ENCODE assay signal across 10 cellular contexts in the genomic region with DNA sequence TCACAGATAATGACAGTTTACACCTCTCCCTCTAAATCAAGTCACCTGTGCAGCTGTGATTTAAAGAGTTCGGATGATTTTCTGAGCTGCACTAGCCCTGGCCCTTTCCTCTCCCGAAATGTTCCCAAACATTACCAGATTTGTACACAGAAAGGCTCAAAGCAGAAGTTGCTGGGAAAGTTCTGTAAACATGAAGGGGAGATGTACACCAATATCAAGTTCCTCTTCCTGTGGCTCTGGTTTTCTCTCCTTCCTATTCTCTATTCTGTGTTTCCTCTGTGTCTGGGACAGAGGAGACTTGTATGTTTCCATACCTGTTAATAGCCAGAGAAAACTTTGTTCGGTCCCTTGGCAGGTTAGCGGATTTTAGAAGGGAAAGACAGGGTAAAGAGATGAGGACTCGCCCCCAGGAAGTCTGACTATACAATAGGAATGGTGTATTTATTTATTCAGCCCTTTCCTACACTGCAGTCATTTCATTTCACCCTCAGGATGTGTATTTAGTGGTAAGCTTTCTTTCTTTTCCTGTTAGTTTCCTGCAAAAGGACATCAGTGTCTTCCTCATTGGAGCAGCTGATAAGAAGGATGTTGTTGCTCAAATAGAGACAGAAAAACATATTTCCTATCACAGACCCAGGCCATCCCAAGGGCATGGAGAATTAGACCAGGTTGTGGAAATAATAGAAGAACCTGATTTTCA. TPM values are rescaled to one million over a fixed set of nuclear protein-coding genes. Genes with fewer than 3 reads are reported as not detected.
DNase-seq lines count a peak whose midpoint lies in the region; ATAC-seq and TF ChIP-seq lines count a peak whose summit lies in the region.
"Had no signal": no experiment of that assay in that cellular context is flagged by ENCODE, and none has a peak within 500 bp of the region (broad histone marks: within the 10 kb centered on the region; RNA-seq: fewer than 3 reads in every experiment).

No MANE protein-coding gene starts in this region.

- H3K27me3 Mint-ChIP-seq in activated naive CD4-positive, alpha-beta T cell treated with anti-CD3 and anti-CD28 coated beads, Interleukin-2, amount 50 U/mL, for 24 hours = no peaks in the 10 kb centered on the region
- H3K27me3 Mint-ChIP-seq in activated naive CD4-positive, alpha-beta T cell treated with anti-CD3 and anti-CD28 coated beads, Interleukin-2, amount 10 ng/mL, durations not matched to agents 7 days and 5 days = peaks cover 17% of the 10 kb centered on the region
- H3K27me3 Mint-ChIP-seq in activated B cell treated with CpG ODN at 0.5 μM for 24 hours = no peaks in the 10 kb centered on the region
- H3K27me3 Mint-ChIP-seq in activated CD8-positive, alpha-beta memory T cell treated with anti-CD3 and anti-CD28 coated beads, Interleukin-2, amount 10 ng/mL, durations not matched to agents 7 days and 5 days = no peaks in the 10 kb centered on the region

- ATAC-seq in activated B cell treated with CpG ODN at 0.5 μM for 24 hours (ENCODE audit: low read depth) (peak; percentile 40), GM18511 (IDR thresholded peaks at IDR 0.05; ENCODE audit: unreplicated experiment) (no peak)
- no peak for ATAC-seq in activated CD8-positive, alpha-beta memory T cell treated with anti-CD3 and anti-CD28 coated beads, Interleukin-2, amount 10 ng/mL, durations not matched to agents 7 days and 5 days

- no peaks in the 10 kb centered on the region for H3K36me3 ChIP-seq in liver (ENCODE audit: control insufficient read depth in 4 of 4, insufficient read depth in 3 of 4, low read depth in 1 of 4, low read length in 3 of 4)
- H3K36me3 ChIP-seq: neural progenitor cell had no signal

- CTCF ChIA-PET in activated naive CD4-positive, alpha-beta T cell treated with anti-CD3 and anti-CD28 coated beads, Interleukin-2, amount 10 ng/mL, durations not matched to agents 7 days and 5 days (lab: Charles Lee) = no interaction called here
- CTCF ChIA-PET in activated B cell treated with CpG ODN at 0.5 μM for 24 hours (lab: Charles Lee) = interaction anchor here (1.2 to 2.4 kb wide), 2 partner anchors 171 to 176 kb away, joined by 3 to 11 read pairs; no protein-coding TSS in a partner anchor
- CTCF ChIA-PET in activated CD8-positive, alpha-beta memory T cell treated with anti-CD3 and anti-CD28 coated beads, Interleukin-2, amount 10 ng/mL, durations not matched to agents 7 days and 5 days (lab: Charles Lee) = interaction anchor here (0.5 to 3.4 kb wide), 4 partner anchors 54 to 171 kb away, joined by 3 to 15 read pairs (median 3); no protein-coding TSS in a partner anchor

- H3K4me3 Mint-ChIP-seq in activated naive CD4-positive, alpha-beta T cell treated with anti-CD3 and anti-CD28 coated beads, Interleukin-2, amount 50 U/mL, for 24 hours = no peak overlapping the region
- no peak overlapping the region for H3K4me3 Mint-ChIP-seq in activated naive CD4-positive, alpha-beta T cell treated with anti-CD3 and anti-CD28 coated beads, Interleukin-2, amount 10 ng/mL, durations not matched to agents 7 days and 5 days
- H3K4me3 Mint-ChIP-seq in activated B cell treated with CpG ODN at 0.5 μM for 24 hours = peak overlapping the region; percentile 81
- no peak overlapping the region for H3K4me3 Mint-ChIP-seq in activated CD8-positive, alpha-beta memory T cell treated with anti-CD3 and anti-CD28 coated beads, Interleukin-2, amount 10 ng/mL, durations not matched to agents 7 days and 5 days
- H3K4me3 Mint-ChIP-seq: neural progenitor cell had no signal

- POLR2A ChIA-PET in activated B cell treated with CpG ODN at 0.5 μM for 24 hours (lab: Charles Lee) = no interaction called here

- no peak for DNase-seq in activated naive CD4-positive, alpha-beta T cell treated with anti-CD3 and anti-CD28 coated beads, Interleukin-2, amount 10 ng/mL, durations not matched to agents 7 days and 5 days
- no peak for DNase-seq in activated B cell treated with CpG ODN at 0.5 μM for 24 hours
- no peak for DNase-seq in activated CD8-positive, alpha-beta memory T cell treated with anti-CD3 and anti-CD28 coated beads, Interleukin-2, amount 10 ng/mL, durations not matched to agents 7 days and 5 days
- DNase-seq in GDM1 (lab: John Stamatoyannopoulos, UW) = no peak
- DNase-seq: activated CD8-positive, alpha-beta memory T cell treated with anti-CD3 and anti-CD28 coated beads, Interleukin-2, amount 50 U/mL, for 48 hours had no signal

- 49% methylated on average over 5 of the region's 5 CpGs for WGBS in liver

- H3K9me3 ChIP-seq in liver (ENCODE audit: control insufficient read depth in 4 of 4, low read length in 3 of 4) = no peaks in the 10 kb centered on the region

- peak overlapping the region; percentile 45 to 83 for H3K27ac ChIP-seq in liver (ENCODE audit: low read depth in 1 of 2, low read length in 2 of 2)
- H3K27ac ChIP-seq in temporal lobe (ENCODE audit: low read depth, low read length) = peak overlapping the region; percentile 13
- H3K27ac ChIP-seq: neural progenitor cell had no signal

- H3K9me3 Mint-ChIP-seq in activated naive CD4-positive, alpha-beta T cell treated with anti-CD3 and anti-CD28 coated beads, Interleukin-2, amount 50 U/mL, for 24 hours = no peaks in the 10 kb centered on the region
- no peaks in the 10 kb centered on the region for H3K9me3 Mint-ChIP-seq in activated naive CD4-positive, alpha-beta T cell treated with anti-CD3 and anti-CD28 coated beads, Interleukin-2, amount 10 ng/mL, durations not matched to agents 7 days and 5 days
- no peaks in the 10 kb centered on the region for H3K9me3 Mint-ChIP-seq in activated B cell treated with CpG ODN at 0.5 μM for 24 hours
- H3K9me3 Mint-ChIP-seq in activated CD8-positive, alpha-beta memory T cell treated with anti-CD3 and anti-CD28 coated beads, Interleukin-2, amount 10 ng/mL, durations not matched to agents 7 days and 5 days (ENCODE audit: low read depth) = no peaks in the 10 kb centered on the region
- H3K9me3 Mint-ChIP-seq: neural progenitor cell had no signal

- intact Hi-C loops in activated B cell treated with CpG ODN at 0.5 μM for 24 hours (cut with micrococcal nuclease) = loop anchor here (1.0 to 2.0 kb wide), 3 partner anchors 9 to 51 kb away; no protein-coding TSS in a partner anchor

- H3K9ac ChIP-seq in liver (ENCODE audit: low read depth in 1 of 2, low read length in 2 of 2) = peak overlapping the region; percentile 16 to 30
- H3K9ac ChIP-seq: neural progenitor cell had no signal

- H3K4me1 Mint-ChIP-seq in activated naive CD4-positive, alpha-beta T cell treated with anti-CD3 and anti-CD28 coated beads, Interleukin-2, amount 50 U/mL, for 24 hours = peaks cover 52% of the 10 kb centered on the region
- H3K4me1 Mint-ChIP-seq in activated naive CD4-positive, alpha-beta T cell treated with anti-CD3 and anti-CD28 coated beads, Interleukin-2, amount 10 ng/mL, durations not matched to agents 7 days and 5 days = peaks cover 32% of the 10 kb centered on the region
- peaks cover 45% of the 10 kb centered on the region for H3K4me1 Mint-ChIP-seq in activated B cell treated with CpG ODN at 0.5 μM for 24 hours
- peaks cover 47% of the 10 kb centered on the region for H3K4me1 Mint-ChIP-seq in activated CD8-positive, alpha-beta memory T cell treated with anti-CD3 and anti-CD28 coated beads, Interleukin-2, amount 10 ng/mL, durations not matched to agents 7 days and 5 days

- peak overlapping the region in 1 of 3 donors; percentile 16 for H3K4me3 ChIP-seq in liver (ENCODE audit: low read depth in 1 of 3, low read length in 3 of 3)
- H3K4me3 ChIP-seq: neural progenitor cell had no signal

- H3K27me3 ChIP-seq in liver (ENCODE audit: control insufficient read depth in 4 of 4, insufficient read depth in 4 of 4, low read length in 3 of 4) = no peaks in the 10 kb centered on the region
- H3K27me3 ChIP-seq: neural progenitor cell had no signal

- no peaks in the 10 kb centered on the region for H3K36me3 Mint-ChIP-seq in activated naive CD4-positive, alpha-beta T cell treated with anti-CD3 and anti-CD28 coated beads, Interleukin-2, amount 50 U/mL, for 24 hours
- H3K36me3 Mint-ChIP-seq in activated naive CD4-positive, alpha-beta T cell treated with anti-CD3 and anti-CD28 coated beads, Interleukin-2, amount 10 ng/mL, durations not matched to agents 7 days and 5 days = no peaks in the 10 kb centered on the region
- H3K36me3 Mint-ChIP-seq in activated B cell treated with CpG ODN at 0.5 μM for 24 hours (ENCODE audit: low read depth) = no peaks in the 10 kb centered on the region
- no peaks in the 10 kb centered on the region for H3K36me3 Mint-ChIP-seq in activated CD8-positive, alpha-beta memory T cell treated with anti-CD3 and anti-CD28 coated beads, Interleukin-2, amount 10 ng/mL, durations not matched to agents 7 days and 5 days
- H3K36me3 Mint-ChIP-seq: neural progenitor cell had no signal

- no peak for TF ChIP-seq CTCF in activated B cell treated with CpG ODN at 0.5 μM for 24 hours (IDR thresholded peaks at IDR 0.05)
- no peak for TF ChIP-seq CTCF in liver (IDR thresholded peaks at IDR 0.05; ENCODE audit: low read depth, low read length, missing input control)

- peaks cover 7 to 75% (median 59%) of the 10 kb centered on the region in 4 donors for H3K4me1 ChIP-seq in liver (ENCODE audit: control insufficient read depth in 4 of 4, insufficient read depth in 4 of 4, low read length in 3 of 4)

- H3K27ac Mint-ChIP-seq in activated naive CD4-positive, alpha-beta T cell treated with anti-CD3 and anti-CD28 coated beads, Interleukin-2, amount 50 U/mL, for 24 hours = peak overlapping the region; percentile 32
- H3K27ac Mint-ChIP-seq in activated naive CD4-positive, alpha-beta T cell treated with anti-CD3 and anti-CD28 coated beads, Interleukin-2, amount 10 ng/mL, durations not matched to agents 7 days and 5 days = no peak overlapping the region
- H3K27ac Mint-ChIP-seq in activated B cell treated with CpG ODN at 0.5 μM for 24 hours = peak overlapping the region; percentile 90
- no peak overlapping the region for H3K27ac Mint-ChIP-seq in activated CD8-positive, alpha-beta memory T cell treated with anti-CD3 and anti-CD28 coated beads, Interleukin-2, amount 10 ng/mL, durations not matched to agents 7 days and 5 days
- H3K27ac Mint-ChIP-seq: neural progenitor cell had no signal

- no peak for TF ChIP-seq RAD21 in liver (IDR thresholded peaks at IDR 0.05)

RNA-seq across cellular contexts. Expression of a gene that starts 7.6 kb away (rescaled TPM):
- total RNA-seq in activated B cell treated with CpG ODN at 0.5 μM for 24 hours = 69.5 and 71.4 TPM in 2 replicates
- 10 to 100 TPM; 21.2 to 45.8 TPM for total RNA-seq in liver
- polyA plus RNA-seq in liver = 10 to 100 TPM; 23.2 to 28.9 TPM
- total RNA-seq in temporal lobe = 17.0 TPM
- total RNA-seq in activated CD8-positive, alpha-beta memory T cell treated with anti-CD3 and anti-CD28 coated beads, Interleukin-2, amount 10 ng/mL, durations not matched to agents 7 days and 5 days = 10 to 100 TPM; 44.8 to 45.2 TPM

RNA-seq across cellular contexts. Expression of a gene that starts 24.8 kb away (rescaled TPM):
- total RNA-seq in activated B cell treated with CpG ODN at 0.5 μM for 24 hours = 21.6 and 21.7 TPM in 2 replicates
- 10 to 100 TPM in 1 of 2 donors, 1 to 10 TPM in 1; 7.4 to 11.0 TPM for total RNA-seq in liver
- polyA plus RNA-seq in liver = 1 to 10 TPM; 3.0 to 5.8 TPM
- 17.9 TPM for total RNA-seq in temporal lobe
- 10 to 100 TPM; 20.7 to 25.6 TPM for total RNA-seq in activated CD8-positive, alpha-beta memory T cell treated with anti-CD3 and anti-CD28 coated beads, Interleukin-2, amount 10 ng/mL, durations not matched to agents 7 days and 5 days

Comparison
In these comparisons a context has a peak if more than half of its experiments do, and no peak if none do; other contexts are left out.
1. H3K27ac Mint-ChIP-seq: peak in activated naive CD4-positive, alpha-beta T cell treated with anti-CD3 and anti-CD28 coated beads, Interleukin-2, amount 50 U/mL, for 24 hours (single experiment) and activated B cell treated with CpG ODN at 0.5 μM for 24 hours (single experiment); none in activated naive CD4-positive, alpha-beta T cell treated with anti-CD3 and anti-CD28 coated beads, Interleukin-2, amount 10 ng/mL, durations not matched to agents 7 days and 5 days (single experiment) and activated CD8-positive, alpha-beta memory T cell treated with anti-CD3 and anti-CD28 coated beads, Interleukin-2, amount 10 ng/mL, durations not matched to agents 7 days and 5 days (single experiment).